In genomic region chr20:35318502-35319157, GRCh38 we compare ENCODE assay signal across 10 cellular contexts. TPM values are rescaled to one million over a fixed set of nuclear protein-coding genes. Genes with fewer than 3 reads are reported as not detected.
DNase-seq lines count a peak whose midpoint lies in the region; ATAC-seq and TF ChIP-seq lines count a peak whose summit lies in the region.
"Had no signal": no experiment of that assay in that cellular context is flagged by ENCODE, and none has a peak within 500 bp of the region (broad histone marks: within the 10 kb centered on the region; RNA-seq: fewer than 3 reads in every experiment).

No MANE protein-coding gene starts in this region.

- peak; percentile 42 for TF ChIP-seq POLR2A in prostate gland (IDR thresholded peaks at IDR 0.05)

- H3K27me3 ChIP-seq in OCI-LY3 (ENCODE audit: low read depth, low read length) = no peaks in the 10 kb centered on the region
- H3K27me3 ChIP-seq in prostate gland (replicated peaks; ENCODE audit: insufficient read depth) = no peaks in the 10 kb centered on the region
- no peaks in the 10 kb centered on the region for H3K27me3 ChIP-seq in effector memory CD4-positive, alpha-beta T cell (replicated peaks; ENCODE audit: control insufficient read depth, insufficient read depth, low read length, poor library complexity, severe bottlenecking)

- WGBS in prostate gland = 41% methylated on average over 6 of the region's 6 CpGs

- H3K4me2 ChIP-seq in OCI-LY3 (ENCODE audit: low read length) = peak overlapping the region; percentile 10; the same call in 1 of the 2 replicates

- H3K4me1 ChIP-seq in OCI-LY3 (ENCODE audit: low read length) = peaks cover 19% of the 10 kb centered on the region
- H3K4me1 ChIP-seq in prostate gland (replicated peaks) = peaks cover 6% of the 10 kb centered on the region
- H3K4me1 ChIP-seq in effector memory CD4-positive, alpha-beta T cell (ENCODE audit: control insufficient read depth, insufficient read depth, low read length, poor library complexity, severe bottlenecking) = no peaks in the 10 kb centered on the region

- peak; percentile 10 for DNase-seq in ELF-1 (ENCODE audit: low read depth, low spot score)
- DNase-seq in fibroblast of mammary gland (ENCODE audit: low read depth) = peak; percentile 82
- DNase-seq in prostate gland (ENCODE audit: low spot score) = peak; percentile 56
- DNase-seq in foreskin melanocyte = no peak
- DNase-seq in NCI-H1436 (lab: John Stamatoyannopoulos, UW) = no peak
- DNase-seq in effector memory CD4-positive, alpha-beta T cell = no peak
- DNase-seq: activated T-cell treated with anti-CD3 and anti-CD28 coated beads for 4 hours had no signal

- no peaks in the 10 kb centered on the region for H3K36me3 ChIP-seq in OCI-LY3 (replicated peaks; ENCODE audit: low read depth, low read length)
- no peaks in the 10 kb centered on the region for H3K36me3 ChIP-seq in prostate gland
- no peaks in the 10 kb centered on the region for H3K36me3 ChIP-seq in effector memory CD4-positive, alpha-beta T cell (ENCODE audit: control insufficient read depth, insufficient read depth, low read length)

- H3K79me2 ChIP-seq in OCI-LY3 (ENCODE audit: low read length) = no peaks in the 10 kb centered on the region

- H4K20me1 ChIP-seq in OCI-LY3 (ENCODE audit: insufficient read depth, low read length) = no peaks in the 10 kb centered on the region

- intact Hi-C loops in prostate gland (cut with DNase I) = no loop called here

- no peak overlapping the region for H3K27ac ChIP-seq in OCI-LY3 (ENCODE audit: low read length)
- peak overlapping the region; percentile 31 to 34 for H3K27ac ChIP-seq in prostate gland
- no peak overlapping the region for H3K27ac ChIP-seq in effector memory CD4-positive, alpha-beta T cell (ENCODE audit: insufficient read depth, low read length, poor library complexity, severe bottlenecking)

- no peak for TF ChIP-seq CTCF in OCI-LY3 (IDR thresholded peaks at IDR 0.05; ENCODE audit: low read depth, low read length)
- no peak for TF ChIP-seq CTCF in fibroblast of mammary gland (conservative IDR thresholded peaks at IDR 0.05; ENCODE audit: control insufficient read depth, insufficient read depth, low read depth, low read length)
- TF ChIP-seq CTCF in prostate gland (IDR thresholded peaks at IDR 0.05) = no peak

- ATAC-seq in GM18858 (IDR thresholded peaks at IDR 0.05; ENCODE audit: unreplicated experiment) = no peak

- H3K9me3 ChIP-seq in OCI-LY3 (ENCODE audit: insufficient read depth, low read length) = no peaks in the 10 kb centered on the region
- no peaks in the 10 kb centered on the region for H3K9me3 ChIP-seq in prostate gland
- no peaks in the 10 kb centered on the region for H3K9me3 ChIP-seq in effector memory CD4-positive, alpha-beta T cell (ENCODE audit: control insufficient read depth, low read length)

- H3K9ac ChIP-seq in OCI-LY3 (ENCODE audit: low read length) = no peak overlapping the region

- H2AFZ ChIP-seq in OCI-LY3 (ENCODE audit: low read depth, low read length) = no peak overlapping the region

- H3K4me3 ChIP-seq in OCI-LY3 (ENCODE audit: low read length) (no peak overlapping the region), fibroblast of mammary gland (ENCODE audit: control insufficient read depth, low read depth, low read length) (no peak overlapping the region), prostate gland (no peak overlapping the region)
- no peak overlapping the region for H3K4me3 ChIP-seq in effector memory CD4-positive, alpha-beta T cell (ENCODE audit: insufficient read depth, low read depth, low read length, poor library complexity, severe bottlenecking)

RNA-seq across cellular contexts. Expression of gene FAM83C, which starts 26.4 kb away (rescaled TPM):
- under 1 TPM; 0.28 to 0.36 TPM for total RNA-seq in prostate gland
- total RNA-seq: pulmonary artery endothelial cell had no signal

RNA-seq across cellular contexts. Expression of gene EIF6, which starts 34.1 kb away (rescaled TPM):
- 10 to 100 TPM; 78.2 to 93.9 TPM for total RNA-seq in prostate gland

RNA-seq across cellular contexts. Expression of gene MMP24OS, which starts 40.7 kb away (rescaled TPM):
- 10 to 100 TPM; 35.4 to 65.8 TPM for total RNA-seq in prostate gland

Comparison
In these comparisons a context has a peak if more than half of its experiments do, and no peak if none do; other contexts are left out.
1. DNase-seq: peak in ELF-1 (single experiment), fibroblast of mammary gland (single experiment) and prostate gland (single experiment); none in foreskin melanocyte (single experiment), NCI-H1436 (single experiment) and effector memory CD4-positive, alpha-beta T cell (0 of 3).
2. H3K27ac ChIP-seq: peak in prostate gland (2 of 2); none in OCI-LY3 (single experiment) and effector memory CD4-positive, alpha-beta T cell (single experiment).